ENCODE assay signal across 12 cellular contexts in genomic region chr11:34830648-34831047, GRCh38.
A peak's percentile ranks its signal among the peaks of the same experiment; 100 is the strongest.
DNase-seq lines count a peak whose midpoint lies in the region; ATAC-seq and TF ChIP-seq lines count a peak whose summit lies in the region.
"Had no signal": no experiment of that assay in that cellular context is flagged by ENCODE, and none has a peak within 500 bp of the region (broad histone marks: within the 10 kb centered on the region; RNA-seq: fewer than 3 reads in every experiment).

No MANE protein-coding gene starts in this region.

- H3K4me3 ChIP-seq in cardiac fibroblast (replicated peaks in 1 of 2; ENCODE audit: low read depth in 2 of 2, low read length in 2 of 2), result no peak overlapping the region
- H3K4me3 ChIP-seq: stomach had no signal

- DNase-seq in DMS153 treated with DMSO at 0.1 percent for 48 hours (lab: John Stamatoyannopoulos, UW; ENCODE audit: unreplicated experiment), result peak; percentile 49
- DNase-seq in NCI-H2171 (lab: John Stamatoyannopoulos, UW), result peak; percentile 6
- DNase-seq in cardiac fibroblast (ENCODE audit: low read depth in 2 of 2), result peak; percentile 36 to 58
- peak; percentile 44 for DNase-seq in kidney tubule cell (ENCODE audit: low spot score)
- DNase-seq in iPS-NIHi11 (ENCODE audit: low spot score), result no peak
- no peak for DNase-seq in COLO668 (lab: John Stamatoyannopoulos, UW; ENCODE audit: unreplicated experiment)
- DNase-seq in activated effector memory CD4-positive, alpha-beta T cell treated with Interleukin-2 at 50 U/mL for 16 hours, result no peak
- DNase-seq: activated CD8-positive, alpha-beta T cell treated with anti-CD3 and anti-CD28 coated beads, Interleukin-2, amount 10 ng/mL, durations not matched to agents 7 days and 5 days; DMS79 treated with DMSO at 0.1 percent for 48 hours; NCI-H1930; stomach had no signal

- ATAC-seq in GM19452 (IDR thresholded peaks at IDR 0.05; ENCODE audit: unreplicated experiment), result no peak
- ATAC-seq: activated CD8-positive, alpha-beta T cell treated with anti-CD3 and anti-CD28 coated beads, Interleukin-2, amount 10 ng/mL, durations not matched to agents 7 days and 5 days had no signal

- no peak for TF ChIP-seq CTCF in cardiac fibroblast (IDR thresholded peaks at IDR 0.05; ENCODE audit: low read depth, low read length)

Comparison
In these comparisons a context has a peak if more than half of its experiments do, and no peak if none do; other contexts are left out.
1. DNase-seq: peak in DMS153 treated with DMSO at 0.1 percent for 48 hours (single experiment), NCI-H2171 (single experiment), cardiac fibroblast (2 of 2) and kidney tubule cell (single experiment); none in iPS-NIHi11 (single experiment), COLO668 (single experiment) and activated effector memory CD4-positive, alpha-beta T cell treated with Interleukin-2 at 50 U/mL for 16 hours (single experiment).